ENCODE assay signal across 19 cellular contexts in the genomic region with DNA sequence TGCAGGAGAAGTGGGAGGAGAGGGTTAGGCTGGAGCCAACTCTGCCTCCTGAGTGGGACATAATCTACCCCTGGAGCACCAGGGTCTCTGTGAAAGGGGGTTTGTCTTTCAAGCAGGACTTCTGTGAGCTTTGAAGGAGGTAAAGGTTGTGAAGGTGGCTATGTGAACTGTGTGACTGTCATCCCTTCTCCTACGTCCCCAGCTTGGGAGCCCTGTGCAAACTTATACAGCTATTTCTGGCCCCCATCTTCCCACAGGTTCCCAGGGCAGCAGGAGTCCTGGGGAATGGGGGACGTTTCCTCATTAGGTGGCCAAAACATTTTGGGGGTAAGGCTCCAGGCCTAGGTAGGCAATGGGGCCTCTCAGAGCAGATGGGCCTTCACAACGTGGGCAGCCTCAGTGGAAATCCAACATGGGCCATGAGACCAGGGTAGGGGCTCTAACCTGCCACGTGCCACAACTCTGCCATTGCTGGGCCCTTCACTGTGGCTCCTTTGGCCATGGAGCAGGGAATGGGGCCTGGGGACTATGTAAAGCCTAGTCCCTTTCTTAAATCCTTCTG. TPM values are rescaled to one million over a fixed set of nuclear protein-coding genes. Genes with fewer than 3 reads are reported as not detected.
DNase-seq lines count a peak whose midpoint lies in the region; ATAC-seq, FAIRE-seq and TF ChIP-seq lines count a peak whose summit lies in the region.
"Had no signal": no experiment of that assay in that cellular context is flagged by ENCODE, and none has a peak within 500 bp of the region (broad histone marks: within the 10 kb centered on the region; RNA-seq: fewer than 3 reads in every experiment).

No MANE protein-coding gene starts in this region.

- no peak overlapping the region for H3K4me3 Mint-ChIP-seq in natural killer cell
- H3K4me3 Mint-ChIP-seq in natural killer cell treated with Interleukin-12 subunit alpha and Interleukin-12 subunit beta and Interleukin-15 and Interleukin-18, amount 100 ng/mL, for 72 hours, result no peak overlapping the region
- peak overlapping the region in 3 of 10 donors; percentile 11 to 29 (median 23) for H3K4me3 Mint-ChIP-seq in naive thymus-derived CD8-positive, alpha-beta T cell
- no peak overlapping the region for H3K4me3 Mint-ChIP-seq in activated CD8-positive, alpha-beta T cell treated with anti-CD3 and anti-CD28 coated beads, Interleukin-2, amount 10 ng/mL, durations not matched to agents 7 days and 5 days
- H3K4me3 Mint-ChIP-seq: nephron had no signal

- H3K4me1 Mint-ChIP-seq in natural killer cell, result peaks cover 10 to 14% of the 10 kb centered on the region in 2 donors
- H3K4me1 Mint-ChIP-seq in natural killer cell treated with Interleukin-12 subunit alpha and Interleukin-12 subunit beta and Interleukin-15 and Interleukin-18, amount 100 ng/mL, for 72 hours (ENCODE audit: low read depth in 2 of 2), result peaks cover 10 to 13% of the 10 kb centered on the region in 2 donors
- H3K4me1 Mint-ChIP-seq in naive thymus-derived CD8-positive, alpha-beta T cell, result peaks cover 56 to 96% (median 80%) of the 10 kb centered on the region in 4 donors
- H3K4me1 Mint-ChIP-seq in activated CD8-positive, alpha-beta T cell treated with anti-CD3 and anti-CD28 coated beads, Interleukin-2, amount 10 ng/mL, durations not matched to agents 7 days and 5 days (ENCODE audit: low read depth), result peaks cover 42% of the 10 kb centered on the region

- no peak for TF ChIP-seq CTCF in natural killer cell (IDR thresholded peaks at IDR 0.05)
- TF ChIP-seq CTCF in bronchial epithelial cell (IDR thresholded peaks at IDR 0.05; ENCODE audit: insufficient read depth, low read length, severe bottlenecking), result no peak

- no peaks in the 10 kb centered on the region for H3K36me3 ChIP-seq in bronchial epithelial cell (ENCODE audit: control insufficient read depth, insufficient read depth, low read length)
- H3K36me3 ChIP-seq: brain microvascular endothelial cell had no signal

- no peaks in the 10 kb centered on the region for H3K36me3 Mint-ChIP-seq in natural killer cell
- no peaks in the 10 kb centered on the region for H3K36me3 Mint-ChIP-seq in natural killer cell treated with Interleukin-12 subunit alpha and Interleukin-12 subunit beta and Interleukin-15 and Interleukin-18, amount 100 ng/mL, for 72 hours
- H3K36me3 Mint-ChIP-seq in naive thymus-derived CD8-positive, alpha-beta T cell, result peaks cover 0 to 12% (median 0%) of the 10 kb centered on the region in 3 donors
- H3K36me3 Mint-ChIP-seq in activated CD8-positive, alpha-beta T cell treated with anti-CD3 and anti-CD28 coated beads, Interleukin-2, amount 10 ng/mL, durations not matched to agents 7 days and 5 days (ENCODE audit: low read depth), result no peaks in the 10 kb centered on the region

- POLR2A ChIA-PET in naive thymus-derived CD8-positive, alpha-beta T cell (lab: Charles Lee), result interaction anchor here (0.9 to 6.3 kb wide), 3 partner anchors 20 to 28 kb away, joined by 3 to 89 read pairs (median 4); no protein-coding TSS in a partner anchor
- POLR2A ChIA-PET in activated CD8-positive, alpha-beta T cell treated with anti-CD3 and anti-CD28 coated beads, Interleukin-2, amount 10 ng/mL, durations not matched to agents 7 days and 5 days (lab: Charles Lee), result no interaction called here

- peak; percentile 64 for FAIRE-seq in bronchial epithelial cell (lab: Jason Lieb, UNC)

- no peak overlapping the region for H3K27ac Mint-ChIP-seq in natural killer cell
- H3K27ac Mint-ChIP-seq in natural killer cell treated with Interleukin-12 subunit alpha and Interleukin-12 subunit beta and Interleukin-15 and Interleukin-18, amount 100 ng/mL, for 72 hours, result no peak overlapping the region
- H3K27ac Mint-ChIP-seq in naive thymus-derived CD8-positive, alpha-beta T cell, result peak overlapping the region; percentile 73 to 92 (median 90)
- H3K27ac Mint-ChIP-seq in activated CD8-positive, alpha-beta T cell treated with anti-CD3 and anti-CD28 coated beads, Interleukin-2, amount 10 ng/mL, durations not matched to agents 7 days and 5 days, result no peak overlapping the region
- H3K27ac Mint-ChIP-seq: nephron had no signal

- DNase-seq in natural killer cell, result peak; percentile 7
- no peak for DNase-seq in natural killer cell treated with Interleukin-12 subunit alpha and Interleukin-12 subunit beta and Interleukin-15 and Interleukin-18, amount 100 ng/mL, for 72 hours (ENCODE audit: low spot score)
- no peak for DNase-seq in bronchial epithelial cell (ENCODE audit: low read depth)
- DNase-seq in naive thymus-derived CD8-positive, alpha-beta T cell, result peak in 2 of 10 donors; percentile 12 to 52
- DNase-seq in NCI-H345 treated with DMSO at 0.1 percent for 48 hours (lab: John Stamatoyannopoulos, UW; ENCODE audit: unreplicated experiment), result no peak
- DNase-seq in activated CD8-positive, alpha-beta T cell treated with anti-CD3 and anti-CD28 coated beads, Interleukin-2, amount 10 ng/mL, durations not matched to agents 7 days and 5 days, result no peak
- DNase-seq: brain microvascular endothelial cell; DMS 273 treated with DMSO at 0.1 percent for 48 hours; effector CD8-positive, alpha-beta T cell; hippocampal formation; NCI-H187; NCI-H526; PC-3; stimulated activated CD4-positive, alpha-beta T cell treated with anti-CD3 and anti-CD28 coated beads, Interleukin-2, amount 100 ng/mL, for 48 hours; trophoblast cell had no signal

- H3K27me3 ChIP-seq in bronchial epithelial cell (ENCODE audit: control insufficient read depth, insufficient read depth, low read length), result peaks cover 3% of the 10 kb centered on the region

- H3K9me3 Mint-ChIP-seq in natural killer cell, result no peaks in the 10 kb centered on the region
- H3K9me3 Mint-ChIP-seq in natural killer cell treated with Interleukin-12 subunit alpha and Interleukin-12 subunit beta and Interleukin-15 and Interleukin-18, amount 100 ng/mL, for 72 hours, result no peaks in the 10 kb centered on the region
- H3K9me3 Mint-ChIP-seq in naive thymus-derived CD8-positive, alpha-beta T cell, result no peaks in the 10 kb centered on the region
- no peaks in the 10 kb centered on the region for H3K9me3 Mint-ChIP-seq in activated CD8-positive, alpha-beta T cell treated with anti-CD3 and anti-CD28 coated beads, Interleukin-2, amount 10 ng/mL, durations not matched to agents 7 days and 5 days (ENCODE audit: insufficient read depth)
- H3K9me3 Mint-ChIP-seq: nephron had no signal

- peaks cover 28 to 40% of the 10 kb centered on the region in 2 donors for H3K27me3 Mint-ChIP-seq in natural killer cell (ENCODE audit: low read depth in 2 of 2)
- H3K27me3 Mint-ChIP-seq in natural killer cell treated with Interleukin-12 subunit alpha and Interleukin-12 subunit beta and Interleukin-15 and Interleukin-18, amount 100 ng/mL, for 72 hours, result peaks cover 32 to 44% of the 10 kb centered on the region in 2 donors
- H3K27me3 Mint-ChIP-seq in naive thymus-derived CD8-positive, alpha-beta T cell, result peaks cover under 1 to 6% (median 2%) of the 10 kb centered on the region in 5 donors
- peaks cover 8% of the 10 kb centered on the region for H3K27me3 Mint-ChIP-seq in activated CD8-positive, alpha-beta T cell treated with anti-CD3 and anti-CD28 coated beads, Interleukin-2, amount 10 ng/mL, durations not matched to agents 7 days and 5 days (ENCODE audit: low read depth)

- ATAC-seq in natural killer cell (no peak), SK-N-SH treated with all-trans-retinoic acid at 6 μM for 48 hours (no peak), GM21360 (IDR thresholded peaks at IDR 0.05; ENCODE audit: unreplicated experiment) (no peak)
- ATAC-seq in natural killer cell treated with Interleukin-12 subunit alpha and Interleukin-12 subunit beta and Interleukin-15 and Interleukin-18, amount 100 ng/mL, for 72 hours, result no peak
- no peak for ATAC-seq in naive thymus-derived CD8-positive, alpha-beta T cell
- no peak for ATAC-seq in activated CD8-positive, alpha-beta T cell treated with anti-CD3 and anti-CD28 coated beads, Interleukin-2, amount 10 ng/mL, durations not matched to agents 7 days and 5 days
- ATAC-seq: activated CD4-positive, CD25-positive, alpha-beta regulatory T cell treated with anti-CD3 and anti-CD28 coated beads, Interleukin-2, amount 50 U/mL, for 24 hours; PC-3 had no signal

- CTCF ChIA-PET in activated CD8-positive, alpha-beta T cell treated with anti-CD3 and anti-CD28 coated beads, Interleukin-2, amount 10 ng/mL, durations not matched to agents 7 days and 5 days (lab: Charles Lee), result interaction anchor here (1.3 kb wide), 1 partner anchor 31 kb away, joined by 4 read pairs; no protein-coding TSS in a partner anchor

- H3K4me3 ChIP-seq in bronchial epithelial cell (ENCODE audit: low read depth, low read length), result no peak overlapping the region

- intact Hi-C loops in natural killer cell (cut with micrococcal nuclease), result no loop called here

TF ChIP-seq in SK-N-SH treated with all-trans-retinoic acid at 6 μM for 48 hours, 23 proteins besides CTCF, POLR2A, EP300 and RAD21:
- TF ChIP-seq ZFP3 (CRISPR knock-in tag; IDR thresholded peaks at IDR 0.05) (no peak), TOX (CRISPR knock-in tag; IDR thresholded peaks at IDR 0.05; ENCODE audit: borderline replicate concordance) (no peak), ZFP30 (CRISPR knock-in tag; IDR thresholded peaks at IDR 0.05) (no peak)
- TF ChIP-seq, protein P1, sequence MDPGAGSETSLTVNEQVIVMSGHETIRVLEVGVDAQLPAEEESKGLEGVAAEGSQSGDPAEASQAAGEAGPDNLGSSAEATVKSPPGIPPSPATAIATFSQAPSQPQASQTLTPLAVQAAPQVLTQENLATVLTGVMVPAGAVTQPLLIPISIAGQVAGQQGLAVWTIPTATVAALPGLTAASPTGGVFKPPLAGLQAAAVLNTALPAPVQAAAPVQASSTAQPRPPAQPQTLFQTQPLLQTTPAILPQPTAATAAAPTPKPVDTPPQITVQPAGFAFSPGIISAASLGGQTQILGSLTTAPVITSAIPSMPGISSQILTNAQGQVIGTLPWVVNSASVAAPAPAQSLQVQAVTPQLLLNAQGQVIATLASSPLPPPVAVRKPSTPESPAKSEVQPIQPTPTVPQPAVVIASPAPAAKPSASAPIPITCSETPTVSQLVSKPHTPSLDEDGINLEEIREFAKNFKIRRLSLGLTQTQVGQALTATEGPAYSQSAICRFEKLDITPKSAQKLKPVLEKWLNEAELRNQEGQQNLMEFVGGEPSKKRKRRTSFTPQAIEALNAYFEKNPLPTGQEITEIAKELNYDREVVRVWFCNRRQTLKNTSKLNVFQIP (CRISPR knock-in tag; IDR thresholded peaks at IDR 0.05; ENCODE audit: borderline replicate concordance, low read depth), result no peak

RNA-seq across cellular contexts. Expression of a gene that starts 3.5 kb away (rescaled TPM):
- total RNA-seq in natural killer cell, result 1 to 10 TPM; 2.3 to 3.1 (median 2.4) TPM
- total RNA-seq in natural killer cell treated with Interleukin-12 subunit alpha and Interleukin-12 subunit beta and Interleukin-15 and Interleukin-18, amount 100 ng/mL, for 72 hours, result under 1 TPM in 1 of 2 donors, not detected in 1; 0.69 TPM
- 4.2 and 5.8 TPM in 2 replicates for total RNA-seq in bronchial epithelial cell
- 100 to 1,000 TPM; 122 TPM for total RNA-seq in naive thymus-derived CD8-positive, alpha-beta T cell
- 10 to 100 TPM; 16.2 to 40.3 (median 28.8) TPM for polyA plus RNA-seq in naive thymus-derived CD8-positive, alpha-beta T cell
- total RNA-seq in activated CD8-positive, alpha-beta T cell treated with anti-CD3 and anti-CD28 coated beads, Interleukin-2, amount 10 ng/mL, durations not matched to agents 7 days and 5 days, result 1 to 10 TPM; 9.1 to 9.5 TPM

Comparison
In these comparisons a context has a peak if more than half of its experiments do, and no peak if none do; other contexts are left out.
1. H3K27ac Mint-ChIP-seq: peak in naive thymus-derived CD8-positive, alpha-beta T cell (10 of 10); none in natural killer cell (0 of 2), natural killer cell treated with Interleukin-12 subunit alpha and Interleukin-12 subunit beta and Interleukin-15 and Interleukin-18, amount 100 ng/mL, for 72 hours (0 of 2) and activated CD8-positive, alpha-beta T cell treated with anti-CD3 and anti-CD28 coated beads, Interleukin-2, amount 10 ng/mL, durations not matched to agents 7 days and 5 days (single experiment).
2. RNA of a gene that starts 3.5 kb away (total RNA-seq): 122 TPM in naive thymus-derived CD8-positive, alpha-beta T cell; 9.1 to 9.5 TPM in activated CD8-positive, alpha-beta T cell treated with anti-CD3 and anti-CD28 coated beads, Interleukin-2, amount 10 ng/mL, durations not matched to agents 7 days and 5 days, 4.2 to 5.8 TPM in bronchial epithelial cell, 2.3 to 3.1 TPM in natural killer cell and 0.69 TPM in natural killer cell treated with Interleukin-12 subunit alpha and Interleukin-12 subunit beta and Interleukin-15 and Interleukin-18, amount 100 ng/mL, for 72 hours; every median in the first group is over 10 times any median in the second.